ENCODE assay signal across 8 cellular contexts in the genomic region with DNA sequence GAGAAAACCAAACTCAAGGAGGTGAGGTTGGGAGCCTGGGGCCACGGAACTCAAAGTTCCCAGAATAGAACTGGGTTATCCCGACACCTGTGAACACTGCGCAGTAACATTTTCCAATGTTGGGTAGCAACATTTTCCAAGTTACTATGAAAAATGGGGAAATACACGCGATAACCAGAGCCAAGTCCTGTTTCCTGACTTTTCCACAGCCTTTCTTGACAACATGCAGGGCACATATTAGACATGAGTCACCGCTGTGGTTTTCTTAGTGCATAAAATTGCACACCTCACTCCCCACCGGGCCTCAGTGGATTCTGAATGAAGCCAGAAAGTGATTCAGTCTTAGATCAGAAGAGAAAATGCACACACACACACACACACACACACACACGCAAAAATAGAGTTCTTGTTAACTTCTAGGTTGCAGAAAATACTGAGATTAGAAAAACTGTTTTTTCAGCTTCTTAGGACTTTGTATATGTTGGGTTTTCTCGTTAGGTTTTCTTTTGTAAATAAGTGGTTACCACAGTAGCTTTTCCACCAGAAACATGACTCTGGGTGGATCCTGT.
DNase-seq lines count a peak whose midpoint lies in the region; ATAC-seq and TF ChIP-seq lines count a peak whose summit lies in the region.

No MANE protein-coding gene starts in this region.

- no peaks in the 10 kb centered on the region for H3K27me3 ChIP-seq in right atrium auricular region

- H3K4me3 ChIP-seq in right atrium auricular region = no peak overlapping the region

- TF ChIP-seq CTCF in right atrium auricular region (IDR thresholded peaks at IDR 0.05) = no peak

- ATAC-seq in Right ventricle myocardium inferior = peak; percentile 65

- intact Hi-C loops in Right ventricle myocardium inferior (cut with DNase I) (no loop called here), cardiac septum (cut with DNase I) (no loop called here)

- H3K36me3 ChIP-seq in right atrium auricular region = no peaks in the 10 kb centered on the region

- H3K27ac ChIP-seq in right atrium auricular region = peak overlapping the region in 1 of 2 donors; percentile 81

- H3K9me3 ChIP-seq in right atrium auricular region = no peaks in the 10 kb centered on the region

- H3K4me1 ChIP-seq in right atrium auricular region = peaks cover 0 to 39% of the 10 kb centered on the region in 2 donors

- DNase-seq in Right ventricle myocardium inferior (ENCODE audit: missing footprints) = no peak
- no peak for DNase-seq in cardiac septum (ENCODE audit: low spot score)
- DNase-seq in activated T-helper 1 cell treated with anti-CD3 and anti-CD28 coated beads, Interleukin-2, amount 50 U/mL, for 16 hours (ENCODE audit: low read depth in 1 of 2, low spot score in 1 of 2) = peak; percentile 14 to 39
- DNase-seq in right atrium auricular region (ENCODE audit: low spot score) = peak; percentile 91
- peak; percentile 42 for DNase-seq in stimulated activated CD8-positive, alpha-beta memory T cell treated with anti-CD3 and anti-CD28 coated beads, Interleukin-4, amount 100 ng/mL, for 24 hours (ENCODE audit: low read depth)
- no peak for DNase-seq in NCI-H1694 treated with DMSO at 0.1 percent for 48 hours (lab: John Stamatoyannopoulos, UW)
- DNase-seq in pons (ENCODE audit: low spot score) = no peak
- no peak for DNase-seq in occipital lobe (lab: John Stamatoyannopoulos, UW)

Comparison
In these comparisons a context has a peak if more than half of its experiments do, and no peak if none do; other contexts are left out.
1. DNase-seq: peak in activated T-helper 1 cell treated with anti-CD3 and anti-CD28 coated beads, Interleukin-2, amount 50 U/mL, for 16 hours (2 of 2), right atrium auricular region (single experiment) and stimulated activated CD8-positive, alpha-beta memory T cell treated with anti-CD3 and anti-CD28 coated beads, Interleukin-4, amount 100 ng/mL, for 24 hours (single experiment); none in Right ventricle myocardium inferior (single experiment), cardiac septum (single experiment), NCI-H1694 treated with DMSO at 0.1 percent for 48 hours (single experiment), pons (single experiment) and occipital lobe (single experiment).